In the genomic region with DNA sequence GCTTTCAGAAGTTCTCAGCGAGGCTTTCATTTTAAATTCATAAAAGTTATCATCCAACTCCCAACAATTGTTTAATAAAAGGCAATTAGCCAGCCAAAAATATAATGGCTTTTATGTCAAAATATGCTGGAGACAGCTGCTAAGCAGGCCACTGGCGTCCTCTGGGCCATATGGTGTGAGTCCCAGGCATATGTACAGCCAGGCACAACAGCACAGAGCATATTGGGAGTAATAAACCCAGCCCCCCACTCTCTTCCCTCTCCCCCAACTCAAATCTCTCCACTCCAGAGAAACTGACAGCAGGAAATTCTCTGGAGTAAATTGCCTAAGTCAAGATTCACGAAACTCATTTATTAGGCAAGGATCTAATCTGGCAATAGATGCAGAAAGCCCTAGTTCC, we compare ENCODE assay signal across 1 cellular context.
TF ChIP-seq lines count a peak whose summit lies in the region.

No MANE protein-coding gene starts in this region.

TF ChIP-seq in GM23338, 12 proteins besides CTCF, POLR2A, EP300 and RAD21 (continued from another document):
- TF ChIP-seq, protein P1, sequence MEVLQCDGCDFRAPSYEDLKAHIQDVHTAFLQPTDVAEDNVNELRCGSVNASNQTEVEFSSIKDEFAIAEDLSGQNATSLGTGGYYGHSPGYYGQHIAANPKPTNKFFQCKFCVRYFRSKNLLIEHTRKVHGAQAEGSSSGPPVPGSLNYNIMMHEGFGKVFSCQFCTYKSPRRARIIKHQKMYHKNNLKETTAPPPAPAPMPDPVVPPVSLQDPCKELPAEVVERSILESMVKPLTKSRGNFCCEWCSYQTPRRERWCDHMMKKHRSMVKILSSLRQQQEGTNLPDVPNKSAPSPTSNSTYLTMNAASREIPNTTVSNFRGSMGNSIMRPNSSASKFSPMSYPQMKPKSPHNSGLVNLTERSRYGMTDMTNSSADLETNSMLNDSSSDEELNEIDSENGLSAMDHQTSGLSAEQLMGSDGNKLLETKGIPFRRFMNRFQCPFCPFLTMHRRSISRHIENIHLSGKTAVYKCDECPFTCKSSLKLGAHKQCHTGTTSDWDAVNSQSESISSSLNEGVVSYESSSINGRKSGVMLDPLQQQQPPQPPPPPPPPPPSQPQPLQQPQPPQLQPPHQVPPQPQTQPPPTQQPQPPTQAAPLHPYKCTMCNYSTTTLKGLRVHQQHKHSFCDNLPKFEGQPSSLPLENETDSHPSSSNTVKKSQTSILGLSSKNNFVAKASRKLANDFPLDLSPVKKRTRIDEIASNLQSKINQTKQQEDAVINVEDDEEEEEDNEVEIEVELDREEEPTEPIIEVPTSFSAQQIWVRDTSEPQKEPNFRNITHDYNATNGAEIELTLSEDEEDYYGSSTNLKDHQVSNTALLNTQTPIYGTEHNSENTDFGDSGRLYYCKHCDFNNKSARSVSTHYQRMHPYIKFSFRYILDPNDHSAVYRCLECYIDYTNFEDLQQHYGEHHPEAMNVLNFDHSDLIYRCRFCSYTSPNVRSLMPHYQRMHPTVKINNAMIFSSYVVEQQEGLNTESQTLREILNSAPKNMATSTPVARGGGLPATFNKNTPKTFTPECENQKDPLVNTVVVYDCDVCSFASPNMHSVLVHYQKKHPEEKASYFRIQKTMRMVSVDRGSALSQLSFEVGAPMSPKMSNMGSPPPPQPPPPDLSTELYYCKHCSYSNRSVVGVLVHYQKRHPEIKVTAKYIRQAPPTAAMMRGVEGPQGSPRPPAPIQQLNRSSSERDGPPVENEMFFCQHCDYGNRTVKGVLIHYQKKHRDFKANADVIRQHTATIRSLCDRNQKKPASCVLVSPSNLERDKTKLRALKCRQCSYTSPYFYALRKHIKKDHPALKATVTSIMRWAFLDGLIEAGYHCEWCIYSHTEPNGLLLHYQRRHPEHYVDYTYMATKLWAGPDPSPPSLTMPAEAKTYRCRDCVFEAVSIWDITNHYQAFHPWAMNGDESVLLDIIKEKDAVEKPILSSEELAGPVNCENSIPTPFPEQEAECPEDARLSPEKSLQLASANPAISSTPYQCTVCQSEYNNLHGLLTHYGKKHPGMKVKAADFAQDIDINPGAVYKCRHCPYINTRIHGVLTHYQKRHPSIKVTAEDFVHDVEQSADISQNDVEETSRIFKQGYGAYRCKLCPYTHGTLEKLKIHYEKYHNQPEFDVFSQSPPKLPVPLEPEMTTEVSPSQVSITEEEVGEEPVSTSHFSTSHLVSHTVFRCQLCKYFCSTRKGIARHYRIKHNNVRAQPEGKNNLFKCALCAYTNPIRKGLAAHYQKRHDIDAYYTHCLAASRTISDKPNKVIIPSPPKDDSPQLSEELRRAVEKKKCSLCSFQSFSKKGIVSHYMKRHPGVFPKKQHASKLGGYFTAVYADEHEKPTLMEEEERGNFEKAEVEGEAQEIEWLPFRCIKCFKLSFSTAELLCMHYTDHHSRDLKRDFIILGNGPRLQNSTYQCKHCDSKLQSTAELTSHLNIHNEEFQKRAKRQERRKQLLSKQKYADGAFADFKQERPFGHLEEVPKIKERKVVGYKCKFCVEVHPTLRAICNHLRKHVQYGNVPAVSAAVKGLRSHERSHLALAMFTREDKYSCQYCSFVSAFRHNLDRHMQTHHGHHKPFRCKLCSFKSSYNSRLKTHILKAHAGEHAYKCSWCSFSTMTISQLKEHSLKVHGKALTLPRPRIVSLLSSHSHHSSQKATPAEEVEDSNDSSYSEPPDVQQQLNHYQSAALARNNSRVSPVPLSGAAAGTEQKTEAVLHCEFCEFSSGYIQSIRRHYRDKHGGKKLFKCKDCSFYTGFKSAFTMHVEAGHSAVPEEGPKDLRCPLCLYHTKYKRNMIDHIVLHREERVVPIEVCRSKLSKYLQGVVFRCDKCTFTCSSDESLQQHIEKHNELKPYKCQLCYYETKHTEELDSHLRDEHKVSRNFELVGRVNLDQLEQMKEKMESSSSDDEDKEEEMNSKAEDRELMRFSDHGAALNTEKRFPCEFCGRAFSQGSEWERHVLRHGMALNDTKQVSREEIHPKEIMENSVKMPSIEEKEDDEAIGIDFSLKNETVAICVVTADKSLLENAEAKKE (CRISPR knock-in tag; IDR thresholded peaks at IDR 0.05), result no peak
- TF ChIP-seq, protein P2, sequence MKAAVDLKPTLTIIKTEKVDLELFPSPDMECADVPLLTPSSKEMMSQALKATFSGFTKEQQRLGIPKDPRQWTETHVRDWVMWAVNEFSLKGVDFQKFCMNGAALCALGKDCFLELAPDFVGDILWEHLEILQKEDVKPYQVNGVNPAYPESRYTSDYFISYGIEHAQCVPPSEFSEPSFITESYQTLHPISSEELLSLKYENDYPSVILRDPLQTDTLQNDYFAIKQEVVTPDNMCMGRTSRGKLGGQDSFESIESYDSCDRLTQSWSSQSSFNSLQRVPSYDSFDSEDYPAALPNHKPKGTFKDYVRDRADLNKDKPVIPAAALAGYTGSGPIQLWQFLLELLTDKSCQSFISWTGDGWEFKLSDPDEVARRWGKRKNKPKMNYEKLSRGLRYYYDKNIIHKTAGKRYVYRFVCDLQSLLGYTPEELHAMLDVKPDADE (IDR thresholded peaks at IDR 0.05), result no peak
- TF ChIP-seq STAT1 (IDR thresholded peaks at IDR 0.05; ENCODE audit: unreplicated experiment) (no peak), CREB1 (CRISPR knock-in tag; IDR thresholded peaks at IDR 0.05; ENCODE audit: low read depth) (no peak), EZH2 (IDR thresholded peaks at IDR 0.05; ENCODE audit: low read depth, unreplicated experiment) (no peak), EZH2phosphoT487 (IDR thresholded peaks at IDR 0.05; ENCODE audit: unreplicated experiment) (no peak), POLR2AphosphoS5 (IDR thresholded peaks at IDR 0.05; ENCODE audit: low read depth) (no peak), ZNF114 (CRISPR knock-in tag; IDR thresholded peaks at IDR 0.05) (no peak), ZNF331 (CRISPR knock-in tag; IDR thresholded peaks at IDR 0.05; ENCODE audit: low read depth) (no peak)
